10 cellular contexts compared by ENCODE assay signal in genomic region chr3:177109688-177110087, GRCh38.
DNase-seq lines count a peak whose midpoint lies in the region; ATAC-seq and TF ChIP-seq lines count a peak whose summit lies in the region.
"Had no signal": no experiment of that assay in that cellular context is flagged by ENCODE, and none has a peak within 500 bp of the region (broad histone marks: within the 10 kb centered on the region; RNA-seq: fewer than 3 reads in every experiment).

No MANE protein-coding gene starts in this region.

- TF ChIP-seq POLR2A in stomach (IDR thresholded peaks at IDR 0.05): no peak

- WGBS in thymus: 54% methylated on average over 5 of the region's 5 CpGs
- WGBS in stomach, 5 donors: 67 to 83% (median 74%) methylated on average over 5 of the region's 5 CpGs

- H3K4me3 Mint-ChIP-seq in activated naive CD4-positive, alpha-beta T cell treated with anti-CD3 and anti-CD28 coated beads for 36 hours: no peak overlapping the region
- H3K4me3 Mint-ChIP-seq in activated B cell treated with CpG ODN at 0.5 μM for 24 hours: peak overlapping the region; percentile 35
- H3K4me3 Mint-ChIP-seq: dendritic cell treated with granulocyte-macrophage colony-stimulating factor and Interleukin-4, amounts not matched to agents 40 ng/mL and 50 ng/mL, for 4 days had no signal

- no peaks in the 10 kb centered on the region for H3K9me3 Mint-ChIP-seq in activated naive CD4-positive, alpha-beta T cell treated with anti-CD3 and anti-CD28 coated beads for 36 hours
- H3K9me3 Mint-ChIP-seq in activated B cell treated with CpG ODN at 0.5 μM for 24 hours: no peaks in the 10 kb centered on the region
- H3K9me3 Mint-ChIP-seq: dendritic cell treated with granulocyte-macrophage colony-stimulating factor and Interleukin-4, amounts not matched to agents 40 ng/mL and 50 ng/mL, for 4 days had no signal

- no peak for TF ChIP-seq EP300 in stomach (IDR thresholded peaks at IDR 0.05)

- H3K36me3 ChIP-seq in thymus (ENCODE audit: control insufficient read depth, insufficient read depth) (no peaks in the 10 kb centered on the region), stomach (no peaks in the 10 kb centered on the region)

- H3K9me3 ChIP-seq in thymus (ENCODE audit: control insufficient read depth) (no peaks in the 10 kb centered on the region), stomach (no peaks in the 10 kb centered on the region)

- H3K4me3 ChIP-seq in thymus (ENCODE audit: low read length) (peak overlapping the region; percentile 25), stomach (no peak overlapping the region)

- H3K36me3 Mint-ChIP-seq in activated naive CD4-positive, alpha-beta T cell treated with anti-CD3 and anti-CD28 coated beads for 36 hours (ENCODE audit: low read depth): no peaks in the 10 kb centered on the region
- peaks cover 11% of the 10 kb centered on the region for H3K36me3 Mint-ChIP-seq in activated B cell treated with CpG ODN at 0.5 μM for 24 hours (ENCODE audit: low read depth)

- ATAC-seq in HG03139 (IDR thresholded peaks at IDR 0.05; ENCODE audit: unreplicated experiment) (peak; percentile 47), activated B cell treated with CpG ODN at 0.5 μM for 24 hours (ENCODE audit: low read depth) (peak; percentile 64)
- ATAC-seq: Right ventricle myocardium inferior had no signal

- no peaks in the 10 kb centered on the region for H3K27me3 Mint-ChIP-seq in activated naive CD4-positive, alpha-beta T cell treated with anti-CD3 and anti-CD28 coated beads for 36 hours (ENCODE audit: low read depth)
- H3K27me3 Mint-ChIP-seq in activated B cell treated with CpG ODN at 0.5 μM for 24 hours: no peaks in the 10 kb centered on the region
- H3K27me3 Mint-ChIP-seq: dendritic cell treated with granulocyte-macrophage colony-stimulating factor and Interleukin-4, amounts not matched to agents 40 ng/mL and 50 ng/mL, for 4 days had no signal

- CTCF ChIA-PET in activated naive CD4-positive, alpha-beta T cell treated with anti-CD3 and anti-CD28 coated beads for 36 hours (lab: Charles Lee): no interaction called here
- CTCF ChIA-PET in activated B cell treated with CpG ODN at 0.5 μM for 24 hours (lab: Charles Lee): no interaction called here

- intact Hi-C loops in activated naive CD4-positive, alpha-beta T cell treated with anti-CD3 and anti-CD28 coated beads for 36 hours (cut with micrococcal nuclease): loop anchor here (2.0 to 5.0 kb wide), 3 partner anchors 15 to 51 kb away; no protein-coding TSS in a partner anchor
- intact Hi-C loops in activated B cell treated with CpG ODN at 0.5 μM for 24 hours (cut with micrococcal nuclease) (loop anchor here (2.0 to 5.0 kb wide), 4 partner anchors 13 to 37 kb away; no protein-coding TSS in a partner anchor), stomach (cut with DNase I; ENCODE audit: low total_unique reads) (no loop called here)

- H3K27ac ChIP-seq in thymus (ENCODE audit: low read depth) (peak overlapping the region; percentile 11), stomach (no peak overlapping the region)

- H3K4me1 Mint-ChIP-seq in activated naive CD4-positive, alpha-beta T cell treated with anti-CD3 and anti-CD28 coated beads for 36 hours (ENCODE audit: low read depth): peaks cover 67% of the 10 kb centered on the region
- peaks cover 81% of the 10 kb centered on the region for H3K4me1 Mint-ChIP-seq in activated B cell treated with CpG ODN at 0.5 μM for 24 hours

- TF ChIP-seq CTCF in activated B cell treated with CpG ODN at 0.5 μM for 24 hours (IDR thresholded peaks at IDR 0.05) (no peak), stomach (IDR thresholded peaks at IDR 0.05) (no peak)

- H3K4me1 ChIP-seq in thymus (ENCODE audit: control insufficient read depth, insufficient read depth, low read length) (peaks cover 21% of the 10 kb centered on the region), stomach (peaks cover 13 to 81% (median 46%) of the 10 kb centered on the region in 4 donors)

- H3K27me3 ChIP-seq in thymus (ENCODE audit: control insufficient read depth, insufficient read depth): no peaks in the 10 kb centered on the region
- H3K27me3 ChIP-seq in stomach: no peaks in the 10 kb centered on the region

- no peak for DNase-seq in activated naive CD4-positive, alpha-beta T cell treated with anti-CD3 and anti-CD28 coated beads for 36 hours
- DNase-seq in activated naive CD4-positive, alpha-beta T cell treated with Interleukin-2 at 50 U/mL for 16 hours: no peak
- DNase-seq in activated B cell treated with CpG ODN at 0.5 μM for 24 hours: no peak
- DNase-seq in stomach: no peak
- DNase-seq in anterior cingulate cortex (lab: John Stamatoyannopoulos, UW): no peak
- no peak for DNase-seq in GDM1 (lab: John Stamatoyannopoulos, UW)

- POLR2A ChIA-PET in activated B cell treated with CpG ODN at 0.5 μM for 24 hours (lab: Charles Lee): no interaction called here

- peak overlapping the region; percentile 46 for H3K27ac Mint-ChIP-seq in activated naive CD4-positive, alpha-beta T cell treated with anti-CD3 and anti-CD28 coated beads for 36 hours
- H3K27ac Mint-ChIP-seq in activated B cell treated with CpG ODN at 0.5 μM for 24 hours: peak overlapping the region; percentile 36
- H3K27ac Mint-ChIP-seq: dendritic cell treated with granulocyte-macrophage colony-stimulating factor and Interleukin-4, amounts not matched to agents 40 ng/mL and 50 ng/mL, for 4 days had no signal
